ENCODE assay signal across 8 cellular contexts in genomic region chr7:27784399-27785053, GRCh38. TPM values are rescaled to one million over a fixed set of nuclear protein-coding genes. Genes with fewer than 3 reads are reported as not detected.
DNase-seq lines count a peak whose midpoint lies in the region; ATAC-seq and TF ChIP-seq lines count a peak whose summit lies in the region.

No MANE protein-coding gene starts in this region.

- no peaks in the 10 kb centered on the region for H3K27me3 ChIP-seq in effector memory CD4-positive, alpha-beta T cell (replicated peaks; ENCODE audit: control insufficient read depth, insufficient read depth, low read length, poor library complexity, severe bottlenecking)

- H3K27me3 Mint-ChIP-seq in activated T-cell treated with anti-CD3 and anti-CD28 coated beads, Interleukin-2, amount 50 U/mL, for 24 hours: no peaks in the 10 kb centered on the region

- no peaks in the 10 kb centered on the region for H3K9me3 ChIP-seq in effector memory CD4-positive, alpha-beta T cell (ENCODE audit: control insufficient read depth, low read length)

- no peaks in the 10 kb centered on the region for H3K4me1 ChIP-seq in effector memory CD4-positive, alpha-beta T cell (ENCODE audit: control insufficient read depth, insufficient read depth, low read length, poor library complexity, severe bottlenecking)

- no peaks in the 10 kb centered on the region for H3K9me3 Mint-ChIP-seq in activated T-cell treated with anti-CD3 and anti-CD28 coated beads, Interleukin-2, amount 50 U/mL, for 24 hours
- no peaks in the 10 kb centered on the region for H3K9me3 Mint-ChIP-seq in stimulated activated effector memory CD8-positive, alpha-beta T cell treated with anti-CD3 and anti-CD28 coated beads, Interleukin-12 subunit alpha, Interleukin-12 subunit beta, amount 100 ng/mL, for 72 hours

- no peak overlapping the region for H3K4me3 Mint-ChIP-seq in activated T-cell treated with anti-CD3 and anti-CD28 coated beads, Interleukin-2, amount 50 U/mL, for 24 hours
- H3K4me3 Mint-ChIP-seq in stimulated activated effector memory CD8-positive, alpha-beta T cell treated with anti-CD3 and anti-CD28 coated beads, Interleukin-12 subunit alpha, Interleukin-12 subunit beta, amount 100 ng/mL, for 72 hours: no peak overlapping the region

- no peak overlapping the region for H3K27ac ChIP-seq in effector memory CD4-positive, alpha-beta T cell (ENCODE audit: insufficient read depth, low read length, poor library complexity, severe bottlenecking)

- DNase-seq in stimulated activated CD4-positive, alpha-beta T cell treated with anti-CD3 and anti-CD28 coated beads, Interleukin-4, amount 100 ng/mL, for 24 hours: peak; percentile 47
- no peak for DNase-seq in stimulated activated CD4-positive, alpha-beta T cell treated with anti-CD3 and anti-CD28 coated beads, Interleukin-1b, Interleukin-23, amount 100 ng/mL, for 48 hours
- DNase-seq in NB4 (ENCODE audit: low read depth): peak; percentile 82
- no peak for DNase-seq in activated T-cell treated with anti-CD3 and anti-CD28 coated beads, Interleukin-2, amount 50 U/mL, for 24 hours
- DNase-seq in glomerular endothelial cell (ENCODE audit: extremely low read depth, low read depth, low spot score): peak; percentile 55
- peak in 1 of 2 donors; percentile 20 for DNase-seq in stimulated activated effector memory CD8-positive, alpha-beta T cell treated with anti-CD3 and anti-CD28 coated beads, Interleukin-12 subunit alpha, Interleukin-12 subunit beta, amount 100 ng/mL, for 72 hours (ENCODE audit: low spot score in 2 of 2)
- no peak for DNase-seq in effector memory CD4-positive, alpha-beta T cell

- peaks cover 53% of the 10 kb centered on the region for H3K36me3 Mint-ChIP-seq in activated T-cell treated with anti-CD3 and anti-CD28 coated beads, Interleukin-2, amount 50 U/mL, for 24 hours (ENCODE audit: low read depth)
- H3K36me3 Mint-ChIP-seq in stimulated activated effector memory CD8-positive, alpha-beta T cell treated with anti-CD3 and anti-CD28 coated beads, Interleukin-12 subunit alpha, Interleukin-12 subunit beta, amount 100 ng/mL, for 72 hours: peaks cover 77% of the 10 kb centered on the region

- H3K4me3 ChIP-seq in NB4 (ENCODE audit: low read depth, low read length): no peak overlapping the region
- no peak overlapping the region for H3K4me3 ChIP-seq in effector memory CD4-positive, alpha-beta T cell (ENCODE audit: insufficient read depth, low read depth, low read length, poor library complexity, severe bottlenecking)

- ATAC-seq in stimulated activated effector memory CD8-positive, alpha-beta T cell treated with anti-CD3 and anti-CD28 coated beads, Interleukin-12 subunit alpha, Interleukin-12 subunit beta, amount 100 ng/mL, for 72 hours: peak; percentile 88
- ATAC-seq in GM21737 (IDR thresholded peaks at IDR 0.05; ENCODE audit: unreplicated experiment): no peak

- peaks cover 37% of the 10 kb centered on the region for H3K36me3 ChIP-seq in effector memory CD4-positive, alpha-beta T cell (ENCODE audit: control insufficient read depth, insufficient read depth, low read length)

- peaks cover 36% of the 10 kb centered on the region for H3K4me1 Mint-ChIP-seq in activated T-cell treated with anti-CD3 and anti-CD28 coated beads, Interleukin-2, amount 50 U/mL, for 24 hours (ENCODE audit: low read depth)
- H3K4me1 Mint-ChIP-seq in stimulated activated effector memory CD8-positive, alpha-beta T cell treated with anti-CD3 and anti-CD28 coated beads, Interleukin-12 subunit alpha, Interleukin-12 subunit beta, amount 100 ng/mL, for 72 hours: peaks cover 12% of the 10 kb centered on the region

- TF ChIP-seq CTCF in NB4 (IDR thresholded peaks at IDR 0.05; ENCODE audit: low read depth, low read length): peak; percentile 41

- no peak for TF ChIP-seq POLR2A in NB4 (IDR thresholded peaks at IDR 0.05; ENCODE audit: extremely low read depth, insufficient read length)

- peak overlapping the region; percentile 50 for H3K27ac Mint-ChIP-seq in activated T-cell treated with anti-CD3 and anti-CD28 coated beads, Interleukin-2, amount 50 U/mL, for 24 hours
- no peak overlapping the region for H3K27ac Mint-ChIP-seq in stimulated activated effector memory CD8-positive, alpha-beta T cell treated with anti-CD3 and anti-CD28 coated beads, Interleukin-12 subunit alpha, Interleukin-12 subunit beta, amount 100 ng/mL, for 72 hours

RNA-seq across cellular contexts. Expression of gene TAX1BP1, which starts 44.6 kb away (rescaled TPM):
- 63.2 and 73.1 TPM in 2 replicates for total RNA-seq in glomerular endothelial cell

Comparison
In these comparisons a context has a peak if more than half of its experiments do, and no peak if none do; other contexts are left out.
1. DNase-seq: peak in stimulated activated CD4-positive, alpha-beta T cell treated with anti-CD3 and anti-CD28 coated beads, Interleukin-4, amount 100 ng/mL, for 24 hours (single experiment), NB4 (single experiment) and glomerular endothelial cell (single experiment); none in stimulated activated CD4-positive, alpha-beta T cell treated with anti-CD3 and anti-CD28 coated beads, Interleukin-1b, Interleukin-23, amount 100 ng/mL, for 48 hours (single experiment), activated T-cell treated with anti-CD3 and anti-CD28 coated beads, Interleukin-2, amount 50 U/mL, for 24 hours (single experiment) and effector memory CD4-positive, alpha-beta T cell (0 of 3).